In the genomic region with DNA sequence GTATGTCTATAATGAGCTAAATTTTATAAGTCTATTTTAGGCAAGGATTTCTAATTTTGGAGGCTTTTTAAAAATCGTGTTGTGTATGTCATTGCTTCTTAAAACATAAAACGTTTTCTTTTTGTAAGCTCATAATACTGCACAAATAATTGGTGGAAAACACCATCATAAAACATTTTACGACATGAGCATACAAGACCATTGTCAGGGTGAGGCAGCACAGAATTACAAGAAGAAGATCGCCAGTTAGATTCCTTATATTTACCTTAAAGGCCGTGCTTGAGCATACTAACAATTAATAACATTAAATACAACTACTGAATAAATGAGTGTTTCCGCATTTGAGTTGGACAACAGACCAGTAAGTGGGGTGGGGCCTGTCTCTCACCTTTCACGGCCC, we compare ENCODE assay signal across 10 cellular contexts. TPM values are rescaled to one million over a fixed set of nuclear protein-coding genes. Genes with fewer than 3 reads are reported as not detected.
A peak's percentile ranks its signal among the peaks of the same experiment; 100 is the strongest.
DNase-seq lines count a peak whose midpoint lies in the region; ATAC-seq and TF ChIP-seq lines count a peak whose summit lies in the region.
"Had no signal": no experiment of that assay in that cellular context is flagged by ENCODE, and none has a peak within 500 bp of the region (broad histone marks: within the 10 kb centered on the region; RNA-seq: fewer than 3 reads in every experiment).

No MANE protein-coding gene starts in this region.

- TF ChIP-seq EP300 in gastroesophageal sphincter (IDR thresholded peaks at IDR 0.05): no peak

- H3K27me3 ChIP-seq in SJSA1 (replicated peaks) (0 out of 2 replicates have a peak, but pooled peaks cover 3% of the 10 kb centered on the region), gastroesophageal sphincter (no peaks in the 10 kb centered on the region)

- no peaks in the 10 kb centered on the region for H3K9me3 ChIP-seq in ES-I3 (ENCODE audit: control insufficient read depth, insufficient read depth, low read length)
- H3K9me3 ChIP-seq in SJSA1 (replicated peaks): no peaks in the 10 kb centered on the region
- H3K9me3 ChIP-seq in gastroesophageal sphincter: no peaks in the 10 kb centered on the region

- peak overlapping the region; percentile 23 for H3K4me3 ChIP-seq in SJSA1
- peak overlapping the region; percentile 17 to 55 for H3K4me3 ChIP-seq in gastroesophageal sphincter
- H3K4me3 ChIP-seq in retinal pigment epithelial cell (ENCODE audit: low read length): peak overlapping the region; percentile 23

- peak overlapping the region; percentile 64 for H3K9ac ChIP-seq in ES-I3 (ENCODE audit: low read depth, low read length)

- no peak for TF ChIP-seq POLR2A in gastroesophageal sphincter (IDR thresholded peaks at IDR 0.05)

- H3K36me3 ChIP-seq in ES-I3 (ENCODE audit: insufficient read depth, low read length) (no peaks in the 10 kb centered on the region), SJSA1 (no peaks in the 10 kb centered on the region), gastroesophageal sphincter (no peaks in the 10 kb centered on the region)

- H3K27ac ChIP-seq in SJSA1 (no peak overlapping the region), gastroesophageal sphincter (peak overlapping the region; percentile 85 to 97 (median 89))

- DNase-seq in SJSA1 (ENCODE audit: low read depth in 1 of 2, low spot score in 2 of 2) (no peak), retinal pigment epithelial cell (ENCODE audit: low read depth) (no peak), superior temporal gyrus (ENCODE audit: extremely low spot score) (no peak), anterior cingulate cortex (lab: John Stamatoyannopoulos, UW) (no peak), ACHN (no peak), mesenteric fat pad (ENCODE audit: low spot score) (no peak)

- WGBS in gastroesophageal sphincter (ENCODE audit: low coverage in 1 of 2), 2 donors: 29 to 36% methylated on average over 6 to 7 of the region's 7 CpGs

- ATAC-seq in gastroesophageal sphincter: no peak

- TF ChIP-seq CTCF in gastroesophageal sphincter (IDR thresholded peaks at IDR 0.05): no peak
- no peak for TF ChIP-seq CTCF in retinal pigment epithelial cell (conservative IDR thresholded peaks at IDR 0.05; ENCODE audit: low read depth, low read length)

- H3K4me1 ChIP-seq in ES-I3 (ENCODE audit: insufficient read depth, low read length) (no peaks in the 10 kb centered on the region; the same call in 1 of the 2 replicates), SJSA1 (replicated peaks) (peaks cover 21% of the 10 kb centered on the region), gastroesophageal sphincter (peaks cover 0 to 22% (median 16%) of the 10 kb centered on the region in 3 donors)

- in situ Hi-C loops in ACHN (cut with HindIII; ENCODE audit: low pct_ligation_motif_present, low pct_unique_long_range_greater_than_20kb, low sequenced_read_pairs): no loop called here

RNA-seq across cellular contexts. Expression of gene LMX1A, which starts 19.1 kb away (rescaled TPM):
- not detected in 2 replicates for total RNA-seq in SJSA1 (2014; rRNA removed; shearing (Covaris generic))
- total RNA-seq in gastroesophageal sphincter (1 to 10 TPM in 1 of 4 donors, under 1 TPM in 3; 0.13 to 1.1 (median 0.51) TPM), mesenteric fat pad (0.32 TPM)
- total RNA-seq: dermis microvascular lymphatic vessel endothelial cell, HT1080 had no signal
